10 cellular contexts compared by ENCODE assay signal in genomic region chr20:40682104-40683045, GRCh38. TPM values are rescaled to one million over a fixed set of nuclear protein-coding genes. Genes with fewer than 3 reads are reported as not detected.
A peak's percentile ranks its signal among the peaks of the same experiment; 100 is the strongest.
DNase-seq lines count a peak whose midpoint lies in the region; ATAC-seq, FAIRE-seq and TF ChIP-seq lines count a peak whose summit lies in the region.
"Had no signal": no experiment of that assay in that cellular context is flagged by ENCODE, and none has a peak within 500 bp of the region (broad histone marks: within the 10 kb centered on the region; RNA-seq: fewer than 3 reads in every experiment).

No MANE protein-coding gene starts in this region.

- no peak for TF ChIP-seq POLR2A in K562 (conservative IDR thresholded peaks at IDR 0.05)

- 1% methylated on average over 27 of the region's 33 CpGs for WGBS in K562 (ENCODE audit: insufficient coverage, low coverage, missing lambda C conversion rate)
- WGBS in right cardiac atrium, result 21% methylated on average over 33 of the region's 33 CpGs

- in situ Hi-C loops in K562 (cut with MboI), result loop anchor here (25.0 kb wide), 1 partner anchor 1420 kb away; no protein-coding TSS in a partner anchor

- no peaks in the 10 kb centered on the region for H3K36me3 ChIP-seq in K562 (ENCODE audit: control insufficient read depth, insufficient read depth, low read length)
- no peaks in the 10 kb centered on the region for H3K36me3 ChIP-seq in osteoblast (ENCODE audit: insufficient read depth, low read length)
- H3K36me3 ChIP-seq in A673 (ENCODE audit: insufficient read depth, low read length, poor library complexity, severe bottlenecking), result peaks cover 15% of the 10 kb centered on the region

- H3K27me3 ChIP-seq in K562 (ENCODE audit: control insufficient read depth in 2 of 2, insufficient read depth in 2 of 2, low read length in 2 of 2) (peaks cover 9 to 45% of the 10 kb centered on the region in 2 experiments; a peak in 3 of 5 replicates), right cardiac atrium (ENCODE audit: control insufficient read depth, insufficient read depth) (no peaks in the 10 kb centered on the region), osteoblast (ENCODE audit: insufficient read depth, low read length) (peaks cover 31% of the 10 kb centered on the region), A673 (replicated peaks; ENCODE audit: insufficient read depth, low read depth, low read length, poor library complexity) (no peaks in the 10 kb centered on the region)

- H3K4me2 ChIP-seq in K562 (ENCODE audit: insufficient read depth, low read length) (no peak overlapping the region), osteoblast (ENCODE audit: insufficient read depth, low read length) (peak overlapping the region; percentile 66)

- FAIRE-seq in K562 (lab: Jason Lieb, UNC), result no peak

- no peaks in the 10 kb centered on the region for H3K9me1 ChIP-seq in K562 (ENCODE audit: control insufficient read depth, insufficient read depth, low read length)

- ATAC-seq in K562 (no peak), right cardiac atrium (peak; percentile 57 to 71)
- ATAC-seq: naive thymus-derived CD8-positive, alpha-beta T cell had no signal

- BruUV-seq in K562 (replicated peaks; lab: Mats Ljungman, UMichigan) (no TSS peak), A673 (replicated peaks; lab: Mats Ljungman, UMichigan) (no TSS peak)

- POLR2A ChIA-PET in K562 (lab: Yijun Ruan, JAX), result no interaction called here
- POLR2A ChIA-PET in A673 (lab: Charles Lee; ENCODE audit: low non-redundant PET), result no interaction called here

- no peak overlapping the region for H3K9ac ChIP-seq in K562 (ENCODE audit: insufficient read depth in 1 of 2, low read depth in 2 of 2, low read length in 2 of 2)

- no peak for TF ChIP-seq RAD21 in K562 (CRISPR knock-in tag; conservative IDR thresholded peaks at IDR 0.05 in 1 of 2, IDR thresholded peaks at IDR 0.05 in 1 of 2)

- no peak for TF ChIP-seq EP300 in K562 (IDR thresholded peaks at IDR 0.05; ENCODE audit: low read length)

- H3K27ac ChIP-seq in K562 (ENCODE audit: extremely low read depth, low read depth, low read length) (no peak overlapping the region), right cardiac atrium (ENCODE audit: low read length) (peak overlapping the region; percentile 9), osteoblast (ENCODE audit: low read depth, low read length) (peak overlapping the region; percentile 36), A673 (ENCODE audit: low read depth, low read length, poor library complexity, severe bottlenecking) (no peak overlapping the region)

- intact Hi-C loops in K562 (cut with micrococcal nuclease), result no loop called here
- intact Hi-C loops in right cardiac atrium (cut with DNase I), result loop anchor here in 1 of 4 donors (10.0 kb wide), 1 partner anchor 798 kb away; no protein-coding TSS in a partner anchor
- intact Hi-C loops in A673 (cut with micrococcal nuclease; ENCODE audit: unreplicated experiment), result loop anchor here (10.0 kb wide), 2 partner anchors 848 to 1418 kb away; no protein-coding TSS in a partner anchor

- H3K4me1 ChIP-seq in K562 (replicated peaks in 1 of 2; ENCODE audit: control insufficient read depth in 2 of 2, insufficient read depth in 2 of 2, low read length in 2 of 2) (peaks cover 0 to 3% of the 10 kb centered on the region in 2 experiments; a peak in 1 of 5 replicates), right cardiac atrium (ENCODE audit: control insufficient read depth, insufficient read depth, low read length) (no peaks in the 10 kb centered on the region), osteoblast (ENCODE audit: insufficient read depth, low read length) (peaks cover 3% of the 10 kb centered on the region), A673 (ENCODE audit: insufficient read depth, low read length, poor library complexity, severe bottlenecking) (peaks cover 15% of the 10 kb centered on the region)

- H4K20me1 ChIP-seq in K562 (replicated peaks; ENCODE audit: control insufficient read depth, insufficient read depth, low read length), result no peaks in the 10 kb centered on the region
- no peaks in the 10 kb centered on the region for H4K20me1 ChIP-seq in osteoblast (ENCODE audit: insufficient read depth, low read length)

- H2AFZ ChIP-seq in K562 (ENCODE audit: low read depth, low read length), result no peak overlapping the region
- peak overlapping the region; percentile 82 for H2AFZ ChIP-seq in osteoblast (ENCODE audit: low read length)

- no peak overlapping the region for H3K4me3 ChIP-seq in K562
- H3K4me3 ChIP-seq in right cardiac atrium (ENCODE audit: low read length), result peak overlapping the region; percentile 36
- H3K4me3 ChIP-seq in osteoblast (ENCODE audit: insufficient read depth, low read length), result peak overlapping the region; percentile 70
- no peak overlapping the region for H3K4me3 ChIP-seq in A673 (ENCODE audit: low read depth, low read length, poor library complexity, severe bottlenecking)

- H3K79me2 ChIP-seq in K562 (ENCODE audit: control insufficient read depth, insufficient read depth, low read length) (no peaks in the 10 kb centered on the region), osteoblast (ENCODE audit: insufficient read depth, low read length) (no peaks in the 10 kb centered on the region)

- DNase-seq in AG08395 (ENCODE audit: low spot score) (peak; percentile 50), K562 (ENCODE audit: extremely low read depth in 1 of 4, low spot score in 3 of 4) (no peak), right cardiac atrium (peak; percentile 56 to 86 (median 82)), osteoblast (ENCODE audit: insufficient read length, low spot score, missing footprints) (no peak), NAMALWA (ENCODE audit: low spot score) (no peak), A673 (ENCODE audit: low spot score) (no peak), SW 1271 (lab: John Stamatoyannopoulos, UW) (no peak)
- no peak for DNase-seq in activated effector memory CD4-positive, alpha-beta T cell treated with anti-CD3 and anti-CD28 coated beads, Interleukin-2, amount 50 U/mL, for 16 hours
- DNase-seq: naive thymus-derived CD8-positive, alpha-beta T cell; NCI-H2107 had no signal

- TF ChIP-seq CTCF in K562 (IDR thresholded peaks at IDR 0.05 in 2 of 3, conservative IDR thresholded peaks at IDR 0.05 in 1 of 3; ENCODE audit: insufficient read depth in 2 of 3, low read depth in 1 of 3, low read length in 3 of 3) (no peak), osteoblast (IDR thresholded peaks at IDR 0.05; ENCODE audit: extremely low read depth, low read depth, low read length) (no peak), A673 (conservative IDR thresholded peaks at IDR 0.05; ENCODE audit: low read depth, low read length) (no peak)

- H3K9me3 ChIP-seq in K562 (replicated peaks; ENCODE audit: control insufficient read depth, insufficient read depth, low read depth, low read length) (no peaks in the 10 kb centered on the region), right cardiac atrium (ENCODE audit: control insufficient read depth, low read length) (no peaks in the 10 kb centered on the region), osteoblast (ENCODE audit: low read depth, low read length) (no peaks in the 10 kb centered on the region), A673 (ENCODE audit: low read depth, low read length, poor library complexity, severe bottlenecking) (no peaks in the 10 kb centered on the region)

- CTCF ChIA-PET in K562 (lab: Yijun Ruan, JAX; ENCODE audit: low intra/inter-chr PET ratio) (no interaction called here), A673 (lab: Charles Lee) (no interaction called here)

TF ChIP-seq in K562, 482 proteins besides CTCF, POLR2A, EP300 and RAD21:
- TF ChIP-seq TCF3 (CRISPR knock-in tag; IDR thresholded peaks at IDR 0.05) (no peak), CEBPB (tag; IDR thresholded peaks at IDR 0.05) (peak; percentile 32; the same call in 1 of the 2 replicates), BRD4 (IDR thresholded peaks at IDR 0.05) (no peak), JUN (IDR thresholded peaks at IDR 0.05; ENCODE audit: borderline replicate concordance, low read depth, low read length) (no peak), JUN (CRISPR knock-in tag; IDR thresholded peaks at IDR 0.05; ENCODE audit: borderline replicate concordance) (no peak), MYNN (IDR thresholded peaks at IDR 0.05) (peak; percentile 81), MYNN (CRISPR knock-in tag; IDR thresholded peaks at IDR 0.05) (no peak), ZNF354B (CRISPR knock-in tag; IDR thresholded peaks at IDR 0.05) (no peak), HMG20B (CRISPR knock-in tag; IDR thresholded peaks at IDR 0.05) (no peak), SIN3A (IDR thresholded peaks at IDR 0.05; ENCODE audit: borderline replicate concordance in 2 of 2, control insufficient read depth in 1 of 2, low read depth in 2 of 2, low read length in 2 of 2) (no peak)

RNA-seq across cellular contexts. Expression of gene MAFB, which starts 6.7 kb away (rescaled TPM):
- not detected in 2 replicates for total RNA-seq in K562 (2011; cell fraction: chromatin; rRNA removed; ENCODE audit: low replicate concordance)
- total RNA-seq in K562 (2011; cell fraction: nucleolus; rRNA removed), result not detected in 2 replicates
- not detected in 2 replicates for total RNA-seq in K562 (2011; cell fraction: nucleoplasm; rRNA removed)
- not detected in 2 replicates for total RNA-seq in K562 (2014; rRNA removed)
- total RNA-seq in K562 (2014; rRNA removed; fragmentation: Illumina TruSeq; extraction: Trizol), result not detected in 2 replicates
- not detected in 2 replicates for total RNA-seq in K562 (2015; rRNA removed; fragmentation: Illumina TruSeq; extraction: Trizol)
- total RNA-seq in K562 (2021), result 0.04 and 0.09 TPM in 2 replicates
- polyA plus RNA-seq in K562 (2011; rRNA removed), result not detected in 2 replicates
- not detected in 2 replicates for polyA plus RNA-seq in K562 (2011; cell fraction: cytosol; rRNA removed)
- polyA plus RNA-seq in K562 (2011; cell fraction: nucleus; rRNA removed), result not detected in 2 replicates
- 0.03 TPM in 1 of 2 replicates, not detected in the other for polyA plus RNA-seq in K562 (2012)
- not detected in 2 replicates for polyA plus RNA-seq in K562 (2014; fragmentation: Illumina TruSeq; extraction: Trizol)
- not detected for polyA plus RNA-seq in K562 (2014; fragmentation: Nextera tagmentation; extraction: Ambion mirVana)
- polyA plus RNA-seq in K562 (2014; rRNA removed), result not detected in 2 replicates
- polyA minus RNA-seq in K562 (2011; rRNA and poly(A)+ RNA removed), result not detected in 2 replicates
- not detected in 2 replicates for polyA minus RNA-seq in K562 (2011; cell fraction: cytosol; rRNA and poly(A)+ RNA removed)
- not detected in 2 replicates for polyA minus RNA-seq in K562 (2011; cell fraction: nucleus; rRNA and poly(A)+ RNA removed)
- total RNA-seq in right cardiac atrium, result 10 to 100 TPM; 15.1 to 22.8 (median 21.5) TPM
- 6.9 TPM for polyA plus RNA-seq in right cardiac atrium
- total RNA-seq in osteoblast, result 12.1 and 12.7 TPM in 2 replicates
- total RNA-seq in A673 (2021), result 44.3 and 57.0 TPM in 2 replicates

Comparison
In these comparisons a context has a peak if more than half of its experiments do, and no peak if none do; other contexts are left out.
1. DNase-seq: peak in AG08395 (single experiment) and right cardiac atrium (3 of 3); none in K562 (0 of 4), osteoblast (single experiment), NAMALWA (single experiment), A673 (single experiment), SW 1271 (0 of 2) and activated effector memory CD4-positive, alpha-beta T cell treated with anti-CD3 and anti-CD28 coated beads, Interleukin-2, amount 50 U/mL, for 16 hours (single experiment).
2. H3K27ac ChIP-seq: peak in right cardiac atrium (single experiment) and osteoblast (single experiment); none in K562 (single experiment) and A673 (single experiment).
3. H3K4me3 ChIP-seq: peak in right cardiac atrium (single experiment) and osteoblast (single experiment); none in K562 (single experiment) and A673 (single experiment).
4. RNA of gene MAFB, which starts 6.7 kb away (total RNA-seq): 44.3 to 57.0 TPM in A673, 15.1 to 22.8 TPM in right cardiac atrium and 12.1 to 12.7 TPM in osteoblast; 0.04 to 0.09 TPM in K562; every median in the first group is over 10 times any median in the second.